In the genomic region with DNA sequence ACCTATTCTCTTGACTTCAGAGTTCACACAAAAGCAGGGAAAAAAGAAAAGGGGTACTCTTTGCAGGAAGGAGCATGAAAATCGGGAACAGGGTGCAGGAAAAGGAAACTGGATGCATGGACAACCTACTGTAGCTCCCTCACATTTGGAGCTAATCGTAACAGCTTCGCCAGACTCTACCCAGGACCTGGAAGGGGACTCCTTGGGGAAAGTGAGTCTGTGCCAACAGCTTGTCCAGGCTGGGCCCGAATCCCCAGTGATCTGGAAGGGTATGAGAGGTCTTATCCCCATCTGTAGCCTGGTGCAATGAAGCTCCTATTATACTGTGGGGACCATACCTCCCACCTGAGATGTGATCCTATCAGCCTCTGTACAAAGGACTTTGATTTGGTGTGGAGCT, we compare ENCODE assay signal across 16 cellular contexts.
"Had no signal": no experiment of that assay in that cellular context is flagged by ENCODE, and none has a peak within 500 bp of the region (broad histone marks: within the 10 kb centered on the region; RNA-seq: fewer than 3 reads in every experiment).

No MANE protein-coding gene starts in this region.

- H3K27me3 ChIP-seq: cardiac muscle cell, testis, upper lobe of right lung had no signal

- H3K36me3 Mint-ChIP-seq: memory B cell had no signal

- H3K4me3 Mint-ChIP-seq: activated B cell treated with CpG ODN at 0.5 μM for 24 hours; activated T-helper 17 cell treated with anti-CD3 and anti-CD28 coated beads, Interleukin-2, amount 50 U/mL, for 72 hours; memory B cell; naive thymus-derived CD8-positive, alpha-beta T cell; stimulated activated naive CD8-positive, alpha-beta T cell treated with anti-CD3 and anti-CD28 coated beads, Interleukin-15, Interleukin-2, amounts not matched to agents 100 ng/mL and 50 ng/mL, for 24 hours had no signal

- H3K27me3 Mint-ChIP-seq: activated T-helper 17 cell treated with anti-CD3 and anti-CD28 coated beads, Interleukin-2, amount 50 U/mL, for 72 hours; memory B cell; stimulated activated naive CD8-positive, alpha-beta T cell treated with anti-CD3 and anti-CD28 coated beads, Interleukin-15, Interleukin-2, amounts not matched to agents 100 ng/mL and 50 ng/mL, for 24 hours had no signal

- DNase-seq: activated B cell treated with CpG ODN at 0.5 μM for 24 hours; activated CD4-positive, alpha-beta T cell treated with anti-CD3 and anti-CD28 coated beads for 48 hours; activated naive CD4-positive, alpha-beta T cell treated with Interleukin-2 at 50 U/mL for 16 hours; foreskin fibroblast; left ventricle myocardium superior; naive thymus-derived CD8-positive, alpha-beta T cell; stimulated activated CD4-positive, alpha-beta T cell treated with anti-CD3 and anti-CD28 coated beads, Interleukin-4, amount 100 ng/mL, for 4 hours; stimulated activated CD8-positive, alpha-beta memory T cell treated with anti-CD3 and anti-CD28 coated beads, Interleukin-4, amount 100 ng/mL, for 48 hours; SW 1271; testis; upper lobe of right lung had no signal

- H3K9me3 Mint-ChIP-seq: activated B cell treated with CpG ODN at 0.5 μM for 24 hours; memory B cell; stimulated activated naive CD8-positive, alpha-beta T cell treated with anti-CD3 and anti-CD28 coated beads, Interleukin-15, Interleukin-2, amounts not matched to agents 100 ng/mL and 50 ng/mL, for 24 hours had no signal

- H3K4me3 ChIP-seq: cardiac muscle cell, testis, upper lobe of right lung had no signal

- H3K27ac Mint-ChIP-seq: activated B cell treated with CpG ODN at 0.5 μM for 24 hours; activated T-helper 17 cell treated with anti-CD3 and anti-CD28 coated beads, Interleukin-2, amount 50 U/mL, for 72 hours; stimulated activated naive CD8-positive, alpha-beta T cell treated with anti-CD3 and anti-CD28 coated beads, Interleukin-15, Interleukin-2, amounts not matched to agents 100 ng/mL and 50 ng/mL, for 24 hours had no signal

- FAIRE-seq: colon had no signal

- H3K36me3 ChIP-seq: cardiac muscle cell, upper lobe of right lung had no signal

- H3K27ac ChIP-seq: cardiac muscle cell, upper lobe of right lung had no signal
